ENCODE assay signal across 1 cellular context in genomic region chr14:98819867-98820206, GRCh38.
TF ChIP-seq lines count a peak whose summit lies in the region.

No MANE protein-coding gene starts in this region.

TF ChIP-seq in GM23338, 12 proteins besides CTCF, POLR2A, EP300 and RAD21 (continued from another document):
- no peak for TF ChIP-seq ZNF462 (CRISPR knock-in tag; IDR thresholded peaks at IDR 0.05)
- TF ChIP-seq ZNF114 (CRISPR knock-in tag; IDR thresholded peaks at IDR 0.05): no peak
- TF ChIP-seq NANOG (IDR thresholded peaks at IDR 0.05; ENCODE audit: borderline replicate concordance): no peak
- TF ChIP-seq EZH2 (IDR thresholded peaks at IDR 0.05; ENCODE audit: low read depth, unreplicated experiment): no peak
- TF ChIP-seq EZH2phosphoT487 (IDR thresholded peaks at IDR 0.05; ENCODE audit: unreplicated experiment): no peak
- TF ChIP-seq POLR2AphosphoS5 (IDR thresholded peaks at IDR 0.05; ENCODE audit: low read depth): no peak
